Comparison of ENCODE assay signal across 2 cellular contexts in genomic region chr5:174134545-174134944, GRCh38.
TF ChIP-seq lines count a peak whose summit lies in the region.

No MANE protein-coding gene starts in this region.

TF ChIP-seq in HEK293, 187 proteins besides CTCF, POLR2A, EP300 and RAD21 (continued from another document):
- TF ChIP-seq ZNF362 (tag by site-specific recombination; IDR thresholded peaks at IDR 0.05) (no peak), ZNF121 (tag by site-specific recombination; IDR thresholded peaks at IDR 0.05) (no peak), PRDM2 (tag by site-specific recombination; IDR thresholded peaks at IDR 0.05; ENCODE audit: borderline replicate concordance) (no peak), ZBTB21 (tag by site-specific recombination; IDR thresholded peaks at IDR 0.05) (no peak), ZNF202 (tag by site-specific recombination; IDR thresholded peaks at IDR 0.05; ENCODE audit: borderline replicate concordance) (peak; percentile 37; the same call in 1 of the 2 replicates), SALL2 (tag by site-specific recombination; IDR thresholded peaks at IDR 0.05; ENCODE audit: borderline replicate concordance) (0 out of 2 replicates have a peak, but pooled peaks have one; percentile 57), SETDB1 (IDR thresholded peaks at IDR 0.05; ENCODE audit: insufficient read length, low read length) (no peak), ZNF776 (tag by site-specific recombination; IDR thresholded peaks at IDR 0.05; ENCODE audit: borderline replicate concordance) (0 out of 2 replicates have a peak, but pooled peaks have one; percentile 54), ZNF473 (tag by site-specific recombination; IDR thresholded peaks at IDR 0.05) (0 out of 2 replicates have a peak, but pooled peaks have one; percentile 43), ZNF155 (tag by site-specific recombination; IDR thresholded peaks at IDR 0.05) (no peak)

TF ChIP-seq in K562, 482 proteins besides CTCF, POLR2A, EP300 and RAD21 (continued from another document):
- TF ChIP-seq EHMT2 (IDR thresholded peaks at IDR 0.05): 0 out of 2 replicates have a peak, but pooled peaks have one; percentile 31
- TF ChIP-seq CLOCK (CRISPR knock-in tag; IDR thresholded peaks at IDR 0.05; ENCODE audit: borderline replicate concordance): no peak
- TF ChIP-seq HDAC1 (IDR thresholded peaks at IDR 0.05): 0 out of 4 replicates have a peak, but pooled peaks of 1 of the 2 experiments have one; percentile 30
- TF ChIP-seq ZNF583 (CRISPR knock-in tag; IDR thresholded peaks at IDR 0.05): no peak
- TF ChIP-seq ETS1 (conservative IDR thresholded peaks at IDR 0.05; ENCODE audit: control insufficient read depth, low read depth, low read length): no peak
- TF ChIP-seq AFF4 (CRISPR knock-in tag; IDR thresholded peaks at IDR 0.05): no peak
- no peak for TF ChIP-seq CBX2 (IDR thresholded peaks at IDR 0.05; ENCODE audit: insufficient read depth, low read length, poor library complexity, severe bottlenecking)
